ENCODE assay signal across 8 cellular contexts in the genomic region with DNA sequence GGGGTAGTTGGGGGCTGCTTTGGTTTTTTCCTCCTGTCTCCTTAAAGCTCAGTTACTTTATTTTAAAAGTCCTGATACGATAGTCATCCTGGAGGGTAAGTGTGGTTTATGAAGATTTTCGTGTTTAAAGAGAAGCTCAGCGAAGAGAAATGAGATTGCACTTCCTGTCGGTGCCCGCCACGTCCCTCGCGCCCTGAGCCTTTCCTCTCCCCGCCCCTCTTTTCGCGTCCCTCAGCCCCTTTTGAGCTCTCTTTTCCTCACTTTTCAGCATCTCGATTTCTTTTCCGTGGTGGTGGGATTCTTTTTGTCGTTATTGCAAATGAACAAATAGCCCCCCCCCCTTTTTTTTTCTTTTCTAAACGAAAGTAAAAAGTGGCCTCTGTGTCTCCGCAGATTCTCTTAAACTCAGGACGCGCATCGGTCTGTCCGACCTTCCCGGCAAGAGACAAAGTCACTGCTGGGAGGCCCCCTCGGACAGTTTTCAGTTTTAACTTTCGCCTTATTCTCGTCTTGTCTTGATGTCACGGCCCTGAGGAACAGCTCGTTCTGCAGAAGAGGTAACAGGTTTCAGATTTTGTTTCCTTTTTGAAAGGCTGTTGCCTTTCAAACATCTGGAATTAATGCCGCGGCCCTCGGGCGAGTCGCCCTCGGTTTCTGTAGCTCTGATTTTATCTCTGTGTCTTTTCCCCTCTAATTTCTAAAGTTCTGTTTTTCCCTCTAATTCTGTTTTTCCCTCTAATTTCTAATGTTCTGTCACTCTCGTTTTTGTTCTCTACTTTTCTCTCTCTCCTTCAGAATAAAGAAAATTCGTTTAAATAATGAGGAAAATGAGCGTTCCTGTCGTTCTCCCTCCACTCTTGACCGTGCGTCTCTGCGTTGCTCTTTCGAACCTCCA. TPM values are rescaled to one million over a fixed set of nuclear protein-coding genes. Genes with fewer than 3 reads are reported as not detected.
DNase-seq lines count a peak whose midpoint lies in the region; ATAC-seq and TF ChIP-seq lines count a peak whose summit lies in the region.

No MANE protein-coding gene starts in this region.

- H3K4me1 ChIP-seq in stomach smooth muscle (ENCODE audit: control insufficient read depth, insufficient read depth, low read length): peaks cover 45% of the 10 kb centered on the region

- H3K27ac Mint-ChIP-seq in activated CD4-positive, alpha-beta T cell treated with anti-CD3 and anti-CD28 coated beads, Interleukin-2, amount 10 ng/mL, durations not matched to agents 7 days and 5 days: peak overlapping the region; percentile 76

- CTCF ChIA-PET in activated CD4-positive, alpha-beta T cell treated with anti-CD3 and anti-CD28 coated beads, Interleukin-2, amount 10 ng/mL, durations not matched to agents 7 days and 5 days (lab: Charles Lee): interaction anchor here (1.4 kb wide), 1 partner anchor 12 kb away, joined by 6 read pairs; no protein-coding TSS in a partner anchor

- peaks cover 12% of the 10 kb centered on the region for H3K36me3 Mint-ChIP-seq in activated CD4-positive, alpha-beta T cell treated with anti-CD3 and anti-CD28 coated beads, Interleukin-2, amount 10 ng/mL, durations not matched to agents 7 days and 5 days (ENCODE audit: low read depth)

- no peak for ATAC-seq in GM21447 (IDR thresholded peaks at IDR 0.05; ENCODE audit: unreplicated experiment)

- H3K4me1 Mint-ChIP-seq in activated CD4-positive, alpha-beta T cell treated with anti-CD3 and anti-CD28 coated beads, Interleukin-2, amount 10 ng/mL, durations not matched to agents 7 days and 5 days: peaks cover 47% of the 10 kb centered on the region

- H3K4me3 ChIP-seq in foreskin fibroblast (ENCODE audit: low read depth in 1 of 2, low read length in 2 of 2): peak overlapping the region; percentile 18 to 44
- H3K4me3 ChIP-seq in stomach smooth muscle (ENCODE audit: low read length in 2 of 2): peak overlapping the region; percentile 21 to 67

- no peaks in the 10 kb centered on the region for H3K9me3 Mint-ChIP-seq in activated CD4-positive, alpha-beta T cell treated with anti-CD3 and anti-CD28 coated beads, Interleukin-2, amount 10 ng/mL, durations not matched to agents 7 days and 5 days

- H3K27me3 Mint-ChIP-seq in activated CD4-positive, alpha-beta T cell treated with anti-CD3 and anti-CD28 coated beads, Interleukin-2, amount 10 ng/mL, durations not matched to agents 7 days and 5 days: peaks cover 90% of the 10 kb centered on the region

- H3K4me3 Mint-ChIP-seq in activated CD4-positive, alpha-beta T cell treated with anti-CD3 and anti-CD28 coated beads, Interleukin-2, amount 10 ng/mL, durations not matched to agents 7 days and 5 days: peak overlapping the region; percentile 76

- H3K36me3 ChIP-seq in stomach smooth muscle (ENCODE audit: control insufficient read depth in 2 of 2, insufficient read depth in 2 of 2, low read length in 2 of 2): no peaks in the 10 kb centered on the region

- no peak for DNase-seq in activated CD4-positive, alpha-beta T cell treated with anti-CD3 and anti-CD28 coated beads, Interleukin-2, amount 10 ng/mL, durations not matched to agents 7 days and 5 days
- DNase-seq in activated CD4-positive, alpha-beta T cell treated with anti-CD3 and anti-CD28 coated beads, Interleukin-2, amount 50 U/mL, for 4 hours: no peak
- DNase-seq in NOMO-1 treated with dmso at 0.1 percent for 144 hours (lab: John Stamatoyannopoulos, UW; ENCODE audit: unreplicated experiment): peak; percentile 18
- DNase-seq in foreskin fibroblast: peak in 1 of 2 donors; percentile 44
- DNase-seq in NCI-H146 treated with DMSO at 0.1 percent for 48 hours (lab: John Stamatoyannopoulos, UW; ENCODE audit: unreplicated experiment): no peak
- no peak for DNase-seq in cerebellar cortex (ENCODE audit: low spot score)

- TF ChIP-seq CTCF in foreskin fibroblast (IDR thresholded peaks at IDR 0.05; ENCODE audit: low read depth, low read length): no peak

- no peak overlapping the region for H3K27ac ChIP-seq in stomach smooth muscle (ENCODE audit: low read length)

- peaks cover 81 to 100% of the 10 kb centered on the region in 2 donors for H3K27me3 ChIP-seq in stomach smooth muscle (ENCODE audit: control insufficient read depth in 1 of 2, insufficient read depth in 2 of 2, low read length in 2 of 2)

- POLR2A ChIA-PET in activated CD4-positive, alpha-beta T cell treated with anti-CD3 and anti-CD28 coated beads, Interleukin-2, amount 10 ng/mL, durations not matched to agents 7 days and 5 days (lab: Charles Lee): no interaction called here

- H3K9ac ChIP-seq in stomach smooth muscle (ENCODE audit: low read length in 2 of 2): no peak overlapping the region

- peaks cover 3% of the 10 kb centered on the region in 2 donors for H3K9me3 ChIP-seq in stomach smooth muscle (ENCODE audit: control insufficient read depth in 2 of 2, low read length in 2 of 2)

RNA-seq across cellular contexts. Expression of a gene that starts 1.0 kb away (rescaled TPM):
- not detected for total RNA-seq in activated CD4-positive, alpha-beta T cell treated with anti-CD3 and anti-CD28 coated beads, Interleukin-2, amount 10 ng/mL, durations not matched to agents 7 days and 5 days
